Comparison of ENCODE assay signal across 12 cellular contexts in genomic region chr3:148718982-148719862, GRCh38. TPM values are rescaled to one million over a fixed set of nuclear protein-coding genes. Genes with fewer than 3 reads are reported as not detected.
DNase-seq lines count a peak whose midpoint lies in the region; ATAC-seq and TF ChIP-seq lines count a peak whose summit lies in the region.
"Had no signal": no experiment of that assay in that cellular context is flagged by ENCODE, and none has a peak within 500 bp of the region (broad histone marks: within the 10 kb centered on the region; RNA-seq: fewer than 3 reads in every experiment).

No MANE protein-coding gene starts in this region.

- no peaks in the 10 kb centered on the region for H3K36me3 Mint-ChIP-seq in H9 (ENCODE audit: insufficient read depth in 1 of 3, low read depth in 3 of 3)
- no peaks in the 10 kb centered on the region for H3K36me3 Mint-ChIP-seq in activated T-cell treated with anti-CD3 and anti-CD28 coated beads, Interleukin-2, amount 50 U/mL, for 72 hours (ENCODE audit: insufficient read depth in 2 of 2)

- no peak overlapping the region for H3K27ac Mint-ChIP-seq in H9
- H3K27ac Mint-ChIP-seq in activated T-cell treated with anti-CD3 and anti-CD28 coated beads, Interleukin-2, amount 50 U/mL, for 72 hours: no peak overlapping the region
- H3K27ac Mint-ChIP-seq: stimulated activated naive CD8-positive, alpha-beta T cell treated with anti-CD3 and anti-CD28 coated beads, Interleukin-15, amount 100 ng/mL, for 72 hours had no signal

- H2AFZ ChIP-seq in H9 (ENCODE audit: low read length): no peak overlapping the region

- H3K4me1 Mint-ChIP-seq in H9: peaks cover 15% of the 10 kb centered on the region in 2 experiments
- H3K4me1 Mint-ChIP-seq in activated T-cell treated with anti-CD3 and anti-CD28 coated beads, Interleukin-2, amount 50 U/mL, for 72 hours (ENCODE audit: low read depth): no peaks in the 10 kb centered on the region
- H3K4me1 Mint-ChIP-seq: stimulated activated naive CD8-positive, alpha-beta T cell treated with anti-CD3 and anti-CD28 coated beads, Interleukin-15, amount 100 ng/mL, for 72 hours had no signal

- H3K9ac ChIP-seq in H9 (ENCODE audit: extremely low read depth, insufficient read length, low read length) (no peak overlapping the region), adipocyte (ENCODE audit: low read length) (peak overlapping the region; percentile 6)

- DNase-seq in AG08396 (ENCODE audit: low spot score): peak; percentile 17
- peak; percentile 35 for DNase-seq in H9
- peak; percentile 64 for DNase-seq in adipocyte (ENCODE audit: low read depth)
- DNase-seq in kidney epithelial cell (ENCODE audit: low read depth): no peak
- no peak for DNase-seq in globus pallidus (ENCODE audit: low spot score)
- DNase-seq in NCI-H1436 treated with DMSO at 0.1 percent for 48 hours (lab: John Stamatoyannopoulos, UW): no peak
- no peak for DNase-seq in activated T-cell treated with anti-CD3 and anti-CD28 coated beads, Interleukin-2, amount 50 U/mL, for 72 hours
- no peak for DNase-seq in OCI-M2 (lab: John Stamatoyannopoulos, UW; ENCODE audit: unreplicated experiment)
- DNase-seq: activated CD8-positive, alpha-beta memory T cell treated with anti-CD3 and anti-CD28 coated beads, Interleukin-2, amount 50 U/mL, for 4 hours; gastrocnemius medialis; posterior cingulate gyrus; stimulated activated naive CD8-positive, alpha-beta T cell treated with anti-CD3 and anti-CD28 coated beads, Interleukin-15, amount 100 ng/mL, for 72 hours had no signal

- no peak overlapping the region for H3K4ac ChIP-seq in H9 (ENCODE audit: low read depth, low read length)

- no peaks in the 10 kb centered on the region for H3K23me2 ChIP-seq in H9 (ENCODE audit: insufficient read length, low read depth, low read length, poor library complexity, severe bottlenecking)

- H3K23ac ChIP-seq in H9 (ENCODE audit: insufficient read length, low read depth, low read length): no peak overlapping the region

- H3K4me3 ChIP-seq in adipocyte (ENCODE audit: low read length) (no peak overlapping the region), kidney epithelial cell (ENCODE audit: low read depth, low read length) (no peak overlapping the region)
- H3K4me3 ChIP-seq: gastrocnemius medialis had no signal

- no peak overlapping the region for H3K14ac ChIP-seq in H9 (ENCODE audit: insufficient read depth, low read length)

- no peaks in the 10 kb centered on the region for H3K9me3 Mint-ChIP-seq in H9
- no peaks in the 10 kb centered on the region for H3K9me3 Mint-ChIP-seq in activated T-cell treated with anti-CD3 and anti-CD28 coated beads, Interleukin-2, amount 50 U/mL, for 72 hours

- no peak overlapping the region for H2BK5ac ChIP-seq in H9 (ENCODE audit: insufficient read length, low read length)

- no peaks in the 10 kb centered on the region for H3K79me1 ChIP-seq in H9 (ENCODE audit: insufficient read depth, low read depth, low read length, poor library complexity, severe bottlenecking)

- TF ChIP-seq CTCF in H9 (conservative IDR thresholded peaks at IDR 0.05): peak; percentile 53
- TF ChIP-seq CTCF in kidney epithelial cell (IDR thresholded peaks at IDR 0.05; ENCODE audit: insufficient read depth, low read length, poor library complexity, severe bottlenecking): peak; percentile 48

- no peaks in the 10 kb centered on the region for H3K9me3 ChIP-seq in H9 (ENCODE audit: control insufficient read depth, low read depth, low read length)
- no peaks in the 10 kb centered on the region for H3K9me3 ChIP-seq in adipocyte (ENCODE audit: control insufficient read depth, low read length)
- H3K9me3 ChIP-seq: gastrocnemius medialis had no signal

- no peak overlapping the region for H4K8ac ChIP-seq in H9 (replicated peaks; ENCODE audit: insufficient read length, low read depth, low read length)

- H4K20me1 ChIP-seq in H9 (ENCODE audit: control insufficient read depth, insufficient read depth, insufficient read length): no peaks in the 10 kb centered on the region

- H3K4me1 ChIP-seq in H9 (ENCODE audit: insufficient read depth, low read length) (no peaks in the 10 kb centered on the region), adipocyte (ENCODE audit: control insufficient read depth, insufficient read depth, low read length) (peaks cover 21% of the 10 kb centered on the region)

- H2BK15ac ChIP-seq in H9 (ENCODE audit: low read depth, low read length): no peak overlapping the region

- H3K36me3 ChIP-seq in adipocyte (ENCODE audit: control insufficient read depth, insufficient read depth, low read length, severe bottlenecking) (no peaks in the 10 kb centered on the region), kidney epithelial cell (ENCODE audit: control insufficient read depth, insufficient read depth, low read length) (no peaks in the 10 kb centered on the region)
- H3K36me3 ChIP-seq: gastrocnemius medialis had no signal

- no peak overlapping the region for H4K91ac ChIP-seq in H9 (ENCODE audit: insufficient read length, low read depth, low read length)

- no peak overlapping the region for H2AK5ac ChIP-seq in H9 (ENCODE audit: insufficient read length, low read length)

- no peak for ATAC-seq in activated T-cell treated with anti-CD3 and anti-CD28 coated beads, Interleukin-2, amount 50 U/mL, for 72 hours (replicated peaks in 1 of 2)
- ATAC-seq: gastrocnemius medialis; stimulated activated naive CD8-positive, alpha-beta T cell treated with anti-CD3 and anti-CD28 coated beads, Interleukin-15, amount 100 ng/mL, for 72 hours had no signal

- WGBS in H9 (ENCODE audit: extremely low coverage, insufficient read length, low lambda C conversion rate): no CpG with 5 or more reads among the region's 7 CpGs

- no peaks in the 10 kb centered on the region for H3K79me2 ChIP-seq in H9 (ENCODE audit: insufficient read depth, low read length)

- H4K5ac ChIP-seq in H9 (ENCODE audit: insufficient read length, low read depth, low read length): no peak overlapping the region

- H3K27ac ChIP-seq in H9 (ENCODE audit: insufficient read length, low read depth, low read length): no peak overlapping the region
- H3K27ac ChIP-seq: gastrocnemius medialis had no signal

- no peak overlapping the region for H3K4me3 Mint-ChIP-seq in H9
- H3K4me3 Mint-ChIP-seq in activated T-cell treated with anti-CD3 and anti-CD28 coated beads, Interleukin-2, amount 50 U/mL, for 72 hours: no peak overlapping the region
- H3K4me3 Mint-ChIP-seq: stimulated activated naive CD8-positive, alpha-beta T cell treated with anti-CD3 and anti-CD28 coated beads, Interleukin-15, amount 100 ng/mL, for 72 hours had no signal

- H3K18ac ChIP-seq in H9 (ENCODE audit: insufficient read length, low read depth, low read length): no peak overlapping the region

- H3K27me3 Mint-ChIP-seq in H9 (ENCODE audit: low read depth): no peaks in the 10 kb centered on the region
- H3K27me3 Mint-ChIP-seq in activated T-cell treated with anti-CD3 and anti-CD28 coated beads, Interleukin-2, amount 50 U/mL, for 72 hours (ENCODE audit: low read depth): no peaks in the 10 kb centered on the region
- H3K27me3 Mint-ChIP-seq: stimulated activated naive CD8-positive, alpha-beta T cell treated with anti-CD3 and anti-CD28 coated beads, Interleukin-15, amount 100 ng/mL, for 72 hours had no signal

- no peak overlapping the region for H2BK20ac ChIP-seq in H9 (ENCODE audit: low read depth, low read length, poor library complexity, severe bottlenecking)

- no peak overlapping the region for H3K4me2 ChIP-seq in H9 (ENCODE audit: insufficient read depth, insufficient read length, low read length)

- H2BK120ac ChIP-seq in H9 (ENCODE audit: low read depth, low read length, poor library complexity, severe bottlenecking): no peak overlapping the region

- no peak overlapping the region for H3T11ph ChIP-seq in H9 (ENCODE audit: low read length)

- no peak overlapping the region for H2BK12ac ChIP-seq in H9 (ENCODE audit: insufficient read length, low read depth, low read length)

- H3K27me3 ChIP-seq in H9 (ENCODE audit: insufficient read depth, low read length) (no peaks in the 10 kb centered on the region), adipocyte (replicated peaks; ENCODE audit: control insufficient read depth, insufficient read depth, low read length) (no peaks in the 10 kb centered on the region), kidney epithelial cell (ENCODE audit: control insufficient read depth, insufficient read depth, low read length) (no peaks in the 10 kb centered on the region)
- H3K27me3 ChIP-seq: gastrocnemius medialis had no signal

- no peak overlapping the region for H3K56ac ChIP-seq in H9 (ENCODE audit: insufficient read length, low read depth, low read length)

RNA-seq across cellular contexts. Expression of gene AGTR1, which starts 21.5 kb away (rescaled TPM):
- total RNA-seq in H9 (2021) (not detected in 2 replicates), kidney epithelial cell (not detected in 2 replicates)
- total RNA-seq in activated T-cell treated with anti-CD3 and anti-CD28 coated beads, Interleukin-2, amount 50 U/mL, for 72 hours: not detected

Comparison
In these comparisons a context has a peak if more than half of its experiments do, and no peak if none do; other contexts are left out.
1. DNase-seq: peak in AG08396 (single experiment), H9 (single experiment) and adipocyte (single experiment); none in kidney epithelial cell (single experiment), globus pallidus (single experiment), NCI-H1436 treated with DMSO at 0.1 percent for 48 hours (single experiment), activated T-cell treated with anti-CD3 and anti-CD28 coated beads, Interleukin-2, amount 50 U/mL, for 72 hours (0 of 2) and OCI-M2 (single experiment).